Comparison of ENCODE assay signal across 22 cellular contexts in genomic region chrX:77453190-77453589, GRCh38. TPM values are rescaled to one million over a fixed set of nuclear protein-coding genes. Genes with fewer than 3 reads are reported as not detected.
DNase-seq lines count a peak whose midpoint lies in the region; ATAC-seq, FAIRE-seq and TF ChIP-seq lines count a peak whose summit lies in the region.
"Had no signal": no experiment of that assay in that cellular context is flagged by ENCODE, and none has a peak within 500 bp of the region (broad histone marks: within the 10 kb centered on the region; RNA-seq: fewer than 3 reads in every experiment).

No MANE protein-coding gene starts in this region.

- no peaks in the 10 kb centered on the region; the same call in 1 of the 2 replicates for H3K27me3 ChIP-seq in SK-N-SH (ENCODE audit: insufficient read depth)

- H3K9me3 ChIP-seq in A549: no peaks in the 10 kb centered on the region
- no peaks in the 10 kb centered on the region for H3K9me3 ChIP-seq in SK-N-SH
- H3K9me3 ChIP-seq: BLaER1 had no signal

- no peak overlapping the region for H2AFZ ChIP-seq in SK-N-SH (ENCODE audit: low read depth)

- peaks cover 4% of the 10 kb centered on the region for H3F3A ChIP-seq in SK-N-SH (replicated peaks; ENCODE audit: insufficient read depth)

- POLR2A ChIA-PET in A549 (lab: Yijun Ruan, JAX) (no interaction called here), SK-N-SH (lab: Yijun Ruan, JAX) (no interaction called here)

- ATAC-seq in A549 (no peak; a peak in 1 of 6 replicates), GM18511 (IDR thresholded peaks at IDR 0.05; ENCODE audit: unreplicated experiment) (no peak), HG02870 (IDR thresholded peaks at IDR 0.05; ENCODE audit: unreplicated experiment) (no peak)
- ATAC-seq: HepG2, T-cell had no signal

- DNase-seq in A549 (ENCODE audit: low read depth in 1 of 2, low spot score in 1 of 2) (no peak), HT-29 (ENCODE audit: low spot score) (peak; percentile 8), SK-N-SH (no peak), fibroblast of mammary gland (ENCODE audit: low read depth) (no peak), NCI-H526 (lab: John Stamatoyannopoulos, UW) (no peak)
- DNase-seq: 8988T; CD4-positive, CD25-positive, alpha-beta regulatory T cell; Kasumi-1; NCI-H1105; NCI-H1436 treated with DMSO at 0.1 percent for 48 hours; NCI-H187 treated with DMSO at 0.1 percent for 48 hours; NCI-H2107; NCI-H524 treated with DMSO at 0.1 percent for 48 hours; T-cell had no signal

- TF ChIP-seq POLR2A in A549 (IDR thresholded peaks at IDR 0.05; ENCODE audit: low read length): no peak

- H3K36me3 ChIP-seq in SK-N-SH (replicated peaks in 1 of 2; ENCODE audit: control insufficient read depth in 1 of 2, insufficient read depth in 2 of 2, low read length in 1 of 2): no peaks in the 10 kb centered on the region
- H3K36me3 ChIP-seq: BLaER1 had no signal

- CTCF ChIA-PET in A549 (lab: Yijun Ruan, JAX): no interaction called here
- CTCF ChIA-PET in SK-N-SH (lab: Yijun Ruan, JAX): interaction anchor here (0.7 to 1.2 kb wide), 2 partner anchors 8 to 12 kb away, joined by 3 to 5 read pairs; no protein-coding TSS in a partner anchor

- H3K4me1 ChIP-seq in A549 (no peaks in the 10 kb centered on the region), SK-N-SH (ENCODE audit: control insufficient read depth in 1 of 2, insufficient read depth in 2 of 2, low read depth in 1 of 2, low read length in 1 of 2) (no peaks in the 10 kb centered on the region)

- TF ChIP-seq CTCF in A549 (IDR thresholded peaks at IDR 0.05) (no peak), SK-N-SH (IDR thresholded peaks at IDR 0.05) (peak; percentile 34), fibroblast of mammary gland (conservative IDR thresholded peaks at IDR 0.05; ENCODE audit: control insufficient read depth, insufficient read depth, low read depth, low read length) (peak; percentile 20)

- H3K9ac ChIP-seq in SK-N-SH: no peak overlapping the region
- H3K9ac ChIP-seq: BLaER1 had no signal

- H3K9me2 ChIP-seq in SK-N-SH: no peaks in the 10 kb centered on the region

- H3K4me3 ChIP-seq in A549 (no peak overlapping the region), SK-N-SH (ENCODE audit: low read depth in 2 of 2, low read length in 1 of 2) (no peak overlapping the region), fibroblast of mammary gland (ENCODE audit: control insufficient read depth, low read depth, low read length) (no peak overlapping the region)
- H3K4me3 ChIP-seq: BLaER1 had no signal

- H3K27ac ChIP-seq in A549 (no peak overlapping the region), SK-N-SH (ENCODE audit: low read depth in 2 of 2, low read length in 1 of 2) (no peak overlapping the region)
- H3K27ac ChIP-seq: BLaER1 had no signal

- no peaks in the 10 kb centered on the region for H3K79me2 ChIP-seq in SK-N-SH (ENCODE audit: insufficient read depth)

- H4K20me1 ChIP-seq in SK-N-SH (ENCODE audit: insufficient read depth): no peaks in the 10 kb centered on the region
- H4K20me1 ChIP-seq: BLaER1 had no signal

- TF ChIP-seq EP300 in A549 (IDR thresholded peaks at IDR 0.05) (no peak), SK-N-SH (IDR thresholded peaks at IDR 0.05; ENCODE audit: borderline replicate concordance in 1 of 2, low read depth in 1 of 2, low read length in 1 of 2) (no peak)

- WGBS in A549 (ENCODE audit: missing lambda C conversion rate): 53% methylated on average over 2 of the region's 2 CpGs
- WGBS in SK-N-SH (ENCODE audit: low lambda C conversion rate): 67% methylated on average over 2 of the region's 2 CpGs

- FAIRE-seq in A549 (lab: Jason Lieb, UNC): peak; percentile 18
- FAIRE-seq: HepG2 had no signal

- TF ChIP-seq RAD21 in A549 (conservative IDR thresholded peaks at IDR 0.05 in 1 of 2, IDR thresholded peaks at IDR 0.05 in 1 of 2): no peak
- no peak for TF ChIP-seq RAD21 in SK-N-SH (IDR thresholded peaks at IDR 0.05; ENCODE audit: low read length)

- H3K4me2 ChIP-seq in A549: no peak overlapping the region
- no peak overlapping the region for H3K4me2 ChIP-seq in SK-N-SH
- H3K4me2 ChIP-seq: BLaER1 had no signal

TF ChIP-seq in A549, 52 proteins besides CTCF, POLR2A, EP300 and RAD21 (continues in another document):
- TF ChIP-seq ZFP36 (IDR thresholded peaks at IDR 0.05; ENCODE audit: borderline replicate concordance, partially characterized antibody) (no peak), TP53 (CRISPR knock-in tag; IDR thresholded peaks at IDR 0.05) (no peak), FOSB (CRISPR knock-in tag; IDR thresholded peaks at IDR 0.05) (no peak), HMGXB4 (CRISPR knock-in tag; IDR thresholded peaks at IDR 0.05; ENCODE audit: borderline replicate concordance) (no peak), MYC (IDR thresholded peaks at IDR 0.05; ENCODE audit: borderline replicate concordance, low read length) (no peak), HEYL (CRISPR knock-in tag; IDR thresholded peaks at IDR 0.05) (no peak), FOSL2 (IDR thresholded peaks at IDR 0.05) (no peak), FOSL2 (CRISPR knock-in tag; IDR thresholded peaks at IDR 0.05) (no peak), JUN (IDR thresholded peaks at IDR 0.05) (no peak)

TF ChIP-seq in SK-N-SH, 30 proteins besides CTCF, POLR2A, EP300 and RAD21:
- no peak for TF ChIP-seq USF2 (IDR thresholded peaks at IDR 0.05; ENCODE audit: borderline replicate concordance, low read depth, low read length)
- no peak for TF ChIP-seq RXRA (IDR thresholded peaks at IDR 0.05; ENCODE audit: borderline replicate concordance, low read depth)
- no peak for TF ChIP-seq GABPA (IDR thresholded peaks at IDR 0.05; ENCODE audit: low read depth)
- no peak for TF ChIP-seq USF1 (IDR thresholded peaks at IDR 0.05; ENCODE audit: borderline replicate concordance, low read depth)
- TF ChIP-seq FOXJ3 (CRISPR knock-in tag; IDR thresholded peaks at IDR 0.05): no peak
- TF ChIP-seq CHD2 (IDR thresholded peaks at IDR 0.05; ENCODE audit: low read length, partially characterized antibody): no peak
- TF ChIP-seq TEAD4 (IDR thresholded peaks at IDR 0.05; ENCODE audit: borderline replicate concordance, insufficient read depth): no peak
- TF ChIP-seq POLR2AphosphoS5 (IDR thresholded peaks at IDR 0.05; ENCODE audit: low read depth, low read length): no peak
- TF ChIP-seq REST (IDR thresholded peaks at IDR 0.05; ENCODE audit: low read depth, low read length): no peak

RNA-seq across cellular contexts. Expression of gene FGF16, which starts 6.0 kb away (rescaled TPM):
- polyA plus RNA-seq in A549 (2011; rRNA removed) (not detected in 2 replicates), A549 (2017; fragmentation: RNase III; extraction: RNeasy Plus Mini Kit Qiagen cat#74134 plus additional on column Dnase treatment) (not detected in 3 replicates), SK-N-SH (2012; rRNA removed) (not detected in 2 replicates)
- polyA plus RNA-seq in A549 (2012; cell fraction: cytosol; rRNA removed): not detected in 2 replicates
- not detected in 2 replicates for polyA plus RNA-seq in A549 (2012; cell fraction: nucleus; rRNA removed)
- not detected in 2 replicates for polyA minus RNA-seq in A549 (2011; rRNA and poly(A)+ RNA removed)
- total RNA-seq in HT-29 (2014; rRNA removed; shearing (Covaris generic)): not detected in 2 replicates
- polyA plus RNA-seq in SK-N-SH (2012; cell fraction: cytosol; rRNA removed): not detected in 2 replicates
- not detected in 2 replicates for polyA plus RNA-seq in SK-N-SH (2012; cell fraction: nucleus; rRNA removed)
- total RNA-seq: CD4-positive, CD25-positive, alpha-beta regulatory T cell; H4; HepG2; HT1080; M059J; T-cell had no signal
- polyA plus RNA-seq: AG04450; CD4-positive, CD25-positive, alpha-beta regulatory T cell; HepG2 had no signal

Comparison
In these comparisons a context has a peak if more than half of its experiments do, and no peak if none do; other contexts are left out.
1. Of the 12 proteins assayed by ChIP-seq in both A549 and SK-N-SH: peak only in A549: none; only in SK-N-SH: CTCF; in both: none; in neither: 11.